ENCODE assay signal across 30 cellular contexts in genomic region chr13:103000157-103000556, GRCh38.
"Had no signal": no experiment of that assay in that cellular context is flagged by ENCODE, and none has a peak within 500 bp of the region (broad histone marks: within the 10 kb centered on the region; RNA-seq: fewer than 3 reads in every experiment).

No MANE protein-coding gene starts in this region.

- H3K4me3 ChIP-seq: esophagus muscularis mucosa, gastrocnemius medialis, heart left ventricle had no signal

- DNase-seq: activated CD4-positive, alpha-beta memory T cell treated with anti-CD3 and anti-CD28 coated beads for 36 hours; activated CD4-positive, alpha-beta T cell treated with anti-CD3 and anti-CD28 coated beads for 36 hours; activated CD4-positive, alpha-beta T cell treated with anti-CD3 and anti-CD28 coated beads, Interleukin-2, amount 10 ng/mL, durations not matched to agents 24 days and 14 days; activated CD4-positive, CD25-positive, alpha-beta regulatory T cell; activated CD4-positive, CD25-positive, alpha-beta regulatory T cell treated with anti-CD3 and anti-CD28 coated beads, Interleukin-2, amount 50 U/mL, for 72 hours; activated CD8-positive, alpha-beta memory T cell treated with anti-CD3 and anti-CD28 coated beads, Interleukin-2, amount 10 ng/mL, durations not matched to agents 7 days and 5 days; activated CD8-positive, alpha-beta memory T cell treated with anti-CD3 and anti-CD28 coated beads, Interleukin-2, amount 50 U/mL, for 4 hours; activated CD8-positive, alpha-beta T cell treated with anti-CD3 and anti-CD28 coated beads, Interleukin-2, amount 10 ng/mL, durations not matched to agents 7 days and 5 days; activated effector memory CD4-positive, alpha-beta T cell treated with Interleukin-2 at 50 U/mL for 16 hours; activated gamma-delta T cell treated with Interleukin-2 at 50 U/mL for 16 hours; activated naive CD4-positive, alpha-beta T cell treated with anti-CD3 and anti-CD28 coated beads, Interleukin-2, amount 50 U/mL, for 16 hours; activated naive CD4-positive, alpha-beta T cell treated with Interleukin-2 at 50 U/mL for 16 hours; activated T-cell treated with anti-CD3 and anti-CD28 coated beads for 4 hours; activated T-cell treated with anti-CD3 and anti-CD28 coated beads, Interleukin-2, amount 50 U/mL, for 24 hours; amniotic stem cell; anterior cingulate cortex; brain microvascular endothelial cell; caudate nucleus; cortex of kidney; dermis blood vessel endothelial cell; effector CD4-positive, alpha-beta T cell; effector memory CD8-positive, alpha-beta T cell; erythroblast; foreskin keratinocyte; gastrocnemius medialis; glutamatergic neuron; heart left ventricle; T-helper 2 cell had no signal

- ATAC-seq: activated CD4-positive, alpha-beta T cell treated with anti-CD3 and anti-CD28 coated beads for 36 hours; activated CD8-positive, alpha-beta memory T cell treated with anti-CD3 and anti-CD28 coated beads, Interleukin-2, amount 10 ng/mL, durations not matched to agents 7 days and 5 days; activated CD8-positive, alpha-beta T cell treated with anti-CD3 and anti-CD28 coated beads, Interleukin-2, amount 10 ng/mL, durations not matched to agents 7 days and 5 days; activated T-helper 17 cell treated with anti-CD3 and anti-CD28 coated beads, Interleukin-2, amount 50 U/mL, for 72 hours; effector memory CD8-positive, alpha-beta T cell; foreskin keratinocyte; gastrocnemius medialis; heart left ventricle had no signal

- H3K4me1 ChIP-seq: esophagus muscularis mucosa, gastrocnemius medialis had no signal

- H3K36me3 ChIP-seq: brain microvascular endothelial cell, esophagus muscularis mucosa, gastrocnemius medialis, heart left ventricle had no signal

- H3K27ac ChIP-seq: brain microvascular endothelial cell, esophagus muscularis mucosa, foreskin keratinocyte, gastrocnemius medialis, heart left ventricle had no signal

- H3K9me3 ChIP-seq: gastrocnemius medialis had no signal

- H3K27me3 ChIP-seq: brain microvascular endothelial cell, esophagus muscularis mucosa, foreskin keratinocyte, gastrocnemius medialis, heart left ventricle had no signal
